Comparison of ENCODE assay signal across 1 cellular context in the genomic region with DNA sequence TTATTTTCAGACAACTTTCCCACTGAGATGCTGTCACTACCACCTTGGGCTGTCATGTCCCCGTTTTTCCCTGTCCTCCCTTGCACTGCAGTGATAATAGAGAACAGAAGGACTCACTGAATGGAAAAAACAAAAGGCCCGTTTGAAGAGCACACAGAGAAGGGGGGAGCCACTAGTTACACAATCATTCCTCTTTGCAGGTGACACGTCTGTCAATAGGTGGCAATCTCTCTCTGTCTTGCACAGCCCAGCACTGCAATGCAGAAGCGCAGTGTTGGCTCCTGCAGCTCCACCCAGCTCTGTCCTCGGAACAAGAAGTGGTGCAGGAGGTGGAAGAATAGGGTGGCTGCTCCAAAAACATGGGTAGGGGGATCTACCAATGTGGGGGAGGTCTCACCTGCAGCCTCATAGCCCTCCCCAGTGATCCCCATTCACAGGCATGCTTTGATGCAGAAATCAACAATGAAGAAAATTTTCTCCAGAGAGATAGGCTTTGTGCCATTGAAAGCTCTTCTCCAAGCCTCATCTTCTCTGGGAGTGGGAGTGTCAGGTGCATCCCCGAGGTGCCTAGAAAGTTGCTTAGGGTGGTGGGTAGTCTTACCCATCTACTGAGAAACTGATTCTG.
TF ChIP-seq lines count a peak whose summit lies in the region.

No MANE protein-coding gene starts in this region.

TF ChIP-seq in HepG2, 621 proteins besides CTCF, POLR2A, EP300 and RAD21 (continued from another document):
- no peak for TF ChIP-seq MZF1 (CRISPR knock-in tag; IDR thresholded peaks at IDR 0.05; ENCODE audit: borderline replicate concordance)
- no peak for TF ChIP-seq ZBTB21 (CRISPR knock-in tag; IDR thresholded peaks at IDR 0.05)
- TF ChIP-seq KAT8 (CRISPR knock-in tag; IDR thresholded peaks at IDR 0.05) = no peak; the same call in 1 of the 2 replicates
- no peak for TF ChIP-seq TAF15 (IDR thresholded peaks at IDR 0.05; ENCODE audit: low read depth, low read length, poor library complexity, severe bottlenecking)
- no peak for TF ChIP-seq ZNF546 (CRISPR knock-in tag; conservative IDR thresholded peaks at IDR 0.05)
- no peak for TF ChIP-seq ELF1 (CRISPR knock-in tag; IDR thresholded peaks at IDR 0.05)
- TF ChIP-seq, protein P1, sequence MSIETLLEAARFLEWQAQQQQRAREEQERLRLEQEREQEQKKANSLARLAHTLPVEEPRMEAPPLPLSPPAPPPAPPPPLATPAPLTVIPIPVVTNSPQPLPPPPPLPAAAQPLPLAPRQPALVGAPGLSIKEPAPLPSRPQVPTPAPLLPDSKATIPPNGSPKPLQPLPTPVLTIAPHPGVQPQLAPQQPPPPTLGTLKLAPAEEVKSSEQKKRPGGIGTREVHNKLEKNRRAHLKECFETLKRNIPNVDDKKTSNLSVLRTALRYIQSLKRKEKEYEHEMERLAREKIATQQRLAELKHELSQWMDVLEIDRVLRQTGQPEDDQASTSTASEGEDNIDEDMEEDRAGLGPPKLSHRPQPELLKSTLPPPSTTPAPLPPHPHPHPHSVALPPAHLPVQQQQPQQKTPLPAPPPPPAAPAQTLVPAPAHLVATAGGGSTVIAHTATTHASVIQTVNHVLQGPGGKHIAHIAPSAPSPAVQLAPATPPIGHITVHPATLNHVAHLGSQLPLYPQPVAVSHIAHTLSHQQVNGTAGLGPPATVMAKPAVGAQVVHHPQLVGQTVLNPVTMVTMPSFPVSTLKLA (IDR thresholded peaks at IDR 0.05) = no peak
- TF ChIP-seq, protein P2, sequence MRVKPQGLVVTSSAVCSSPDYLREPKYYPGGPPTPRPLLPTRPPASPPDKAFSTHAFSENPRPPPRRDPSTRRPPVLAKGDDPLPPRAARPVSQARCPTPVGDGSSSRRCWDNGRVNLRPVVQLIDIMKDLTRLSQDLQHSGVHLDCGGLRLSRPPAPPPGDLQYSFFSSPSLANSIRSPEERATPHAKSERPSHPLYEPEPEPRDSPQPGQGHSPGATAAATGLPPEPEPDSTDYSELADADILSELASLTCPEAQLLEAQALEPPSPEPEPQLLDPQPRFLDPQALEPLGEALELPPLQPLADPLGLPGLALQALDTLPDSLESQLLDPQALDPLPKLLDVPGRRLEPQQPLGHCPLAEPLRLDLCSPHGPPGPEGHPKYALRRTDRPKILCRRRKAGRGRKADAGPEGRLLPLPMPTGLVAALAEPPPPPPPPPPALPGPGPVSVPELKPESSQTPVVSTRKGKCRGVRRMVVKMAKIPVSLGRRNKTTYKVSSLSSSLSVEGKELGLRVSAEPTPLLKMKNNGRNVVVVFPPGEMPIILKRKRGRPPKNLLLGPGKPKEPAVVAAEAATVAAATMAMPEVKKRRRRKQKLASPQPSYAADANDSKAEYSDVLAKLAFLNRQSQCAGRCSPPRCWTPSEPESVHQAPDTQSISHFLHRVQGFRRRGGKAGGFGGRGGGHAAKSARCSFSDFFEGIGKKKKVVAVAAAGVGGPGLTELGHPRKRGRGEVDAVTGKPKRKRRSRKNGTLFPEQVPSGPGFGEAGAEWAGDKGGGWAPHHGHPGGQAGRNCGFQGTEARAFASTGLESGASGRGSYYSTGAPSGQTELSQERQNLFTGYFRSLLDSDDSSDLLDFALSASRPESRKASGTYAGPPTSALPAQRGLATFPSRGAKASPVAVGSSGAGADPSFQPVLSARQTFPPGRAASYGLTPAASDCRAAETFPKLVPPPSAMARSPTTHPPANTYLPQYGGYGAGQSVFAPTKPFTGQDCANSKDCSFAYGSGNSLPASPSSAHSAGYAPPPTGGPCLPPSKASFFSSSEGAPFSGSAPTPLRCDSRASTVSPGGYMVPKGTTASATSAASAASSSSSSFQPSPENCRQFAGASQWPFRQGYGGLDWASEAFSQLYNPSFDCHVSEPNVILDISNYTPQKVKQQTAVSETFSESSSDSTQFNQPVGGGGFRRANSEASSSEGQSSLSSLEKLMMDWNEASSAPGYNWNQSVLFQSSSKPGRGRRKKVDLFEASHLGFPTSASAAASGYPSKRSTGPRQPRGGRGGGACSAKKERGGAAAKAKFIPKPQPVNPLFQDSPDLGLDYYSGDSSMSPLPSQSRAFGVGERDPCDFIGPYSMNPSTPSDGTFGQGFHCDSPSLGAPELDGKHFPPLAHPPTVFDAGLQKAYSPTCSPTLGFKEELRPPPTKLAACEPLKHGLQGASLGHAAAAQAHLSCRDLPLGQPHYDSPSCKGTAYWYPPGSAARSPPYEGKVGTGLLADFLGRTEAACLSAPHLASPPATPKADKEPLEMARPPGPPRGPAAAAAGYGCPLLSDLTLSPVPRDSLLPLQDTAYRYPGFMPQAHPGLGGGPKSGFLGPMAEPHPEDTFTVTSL (CRISPR knock-in tag; IDR thresholded peaks at IDR 0.05; ENCODE audit: borderline replicate concordance) = peak; percentile 22; the same call in 1 of the 2 replicates
- TF ChIP-seq ZC3H4 (CRISPR knock-in tag; IDR thresholded peaks at IDR 0.05; ENCODE audit: borderline replicate concordance) = no peak
- no peak for TF ChIP-seq NRL (CRISPR knock-in tag; IDR thresholded peaks at IDR 0.05; ENCODE audit: borderline replicate concordance)
- TF ChIP-seq HDAC1 (CRISPR knock-in tag; IDR thresholded peaks at IDR 0.05) = no peak
- TF ChIP-seq, protein P3, sequence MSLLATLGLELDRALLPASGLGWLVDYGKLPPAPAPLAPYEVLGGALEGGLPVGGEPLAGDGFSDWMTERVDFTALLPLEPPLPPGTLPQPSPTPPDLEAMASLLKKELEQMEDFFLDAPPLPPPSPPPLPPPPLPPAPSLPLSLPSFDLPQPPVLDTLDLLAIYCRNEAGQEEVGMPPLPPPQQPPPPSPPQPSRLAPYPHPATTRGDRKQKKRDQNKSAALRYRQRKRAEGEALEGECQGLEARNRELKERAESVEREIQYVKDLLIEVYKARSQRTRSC (CRISPR knock-in tag; IDR thresholded peaks at IDR 0.05; ENCODE audit: low read depth) = no peak
- TF ChIP-seq SIX1 (CRISPR knock-in tag; IDR thresholded peaks at IDR 0.05; ENCODE audit: borderline replicate concordance) = no peak
- TF ChIP-seq ZSCAN12 (CRISPR knock-in tag; IDR thresholded peaks at IDR 0.05) = no peak
- no peak for TF ChIP-seq ZNF773 (CRISPR knock-in tag; IDR thresholded peaks at IDR 0.05; ENCODE audit: borderline replicate concordance)
- TF ChIP-seq ETV6 (CRISPR knock-in tag; conservative IDR thresholded peaks at IDR 0.05) = no peak
- no peak for TF ChIP-seq SP1 (IDR thresholded peaks at IDR 0.05)
- no peak for TF ChIP-seq SP1 (CRISPR knock-in tag; IDR thresholded peaks at IDR 0.05)
- TF ChIP-seq, protein P4, sequence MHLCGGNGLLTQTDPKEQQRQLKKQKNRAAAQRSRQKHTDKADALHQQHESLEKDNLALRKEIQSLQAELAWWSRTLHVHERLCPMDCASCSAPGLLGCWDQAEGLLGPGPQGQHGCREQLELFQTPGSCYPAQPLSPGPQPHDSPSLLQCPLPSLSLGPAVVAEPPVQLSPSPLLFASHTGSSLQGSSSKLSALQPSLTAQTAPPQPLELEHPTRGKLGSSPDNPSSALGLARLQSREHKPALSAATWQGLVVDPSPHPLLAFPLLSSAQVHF (CRISPR knock-in tag; IDR thresholded peaks at IDR 0.05) = no peak
- TF ChIP-seq CHCHD3 (CRISPR knock-in tag; IDR thresholded peaks at IDR 0.05) = no peak
- TF ChIP-seq MAFG (CRISPR knock-in tag; IDR thresholded peaks at IDR 0.05) = no peak
- TF ChIP-seq SP140L (CRISPR knock-in tag; IDR thresholded peaks at IDR 0.05; ENCODE audit: borderline replicate concordance) = no peak
- TF ChIP-seq, protein P5, sequence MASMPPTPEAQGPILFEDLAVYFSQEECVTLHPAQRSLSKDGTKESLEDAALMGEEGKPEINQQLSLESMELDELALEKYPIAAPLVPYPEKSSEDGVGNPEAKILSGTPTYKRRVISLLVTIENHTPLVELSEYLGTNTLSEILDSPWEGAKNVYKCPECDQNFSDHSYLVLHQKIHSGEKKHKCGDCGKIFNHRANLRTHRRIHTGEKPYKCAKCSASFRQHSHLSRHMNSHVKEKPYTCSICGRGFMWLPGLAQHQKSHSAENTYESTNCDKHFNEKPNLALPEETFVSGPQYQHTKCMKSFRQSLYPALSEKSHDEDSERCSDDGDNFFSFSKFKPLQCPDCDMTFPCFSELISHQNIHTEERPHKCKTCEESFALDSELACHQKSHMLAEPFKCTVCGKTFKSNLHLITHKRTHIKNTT (CRISPR knock-in tag; IDR thresholded peaks at IDR 0.05) = no peak
- no peak for TF ChIP-seq SMAD1 (CRISPR knock-in tag; IDR thresholded peaks at IDR 0.05; ENCODE audit: borderline replicate concordance, low read depth)
- TF ChIP-seq, protein P6, sequence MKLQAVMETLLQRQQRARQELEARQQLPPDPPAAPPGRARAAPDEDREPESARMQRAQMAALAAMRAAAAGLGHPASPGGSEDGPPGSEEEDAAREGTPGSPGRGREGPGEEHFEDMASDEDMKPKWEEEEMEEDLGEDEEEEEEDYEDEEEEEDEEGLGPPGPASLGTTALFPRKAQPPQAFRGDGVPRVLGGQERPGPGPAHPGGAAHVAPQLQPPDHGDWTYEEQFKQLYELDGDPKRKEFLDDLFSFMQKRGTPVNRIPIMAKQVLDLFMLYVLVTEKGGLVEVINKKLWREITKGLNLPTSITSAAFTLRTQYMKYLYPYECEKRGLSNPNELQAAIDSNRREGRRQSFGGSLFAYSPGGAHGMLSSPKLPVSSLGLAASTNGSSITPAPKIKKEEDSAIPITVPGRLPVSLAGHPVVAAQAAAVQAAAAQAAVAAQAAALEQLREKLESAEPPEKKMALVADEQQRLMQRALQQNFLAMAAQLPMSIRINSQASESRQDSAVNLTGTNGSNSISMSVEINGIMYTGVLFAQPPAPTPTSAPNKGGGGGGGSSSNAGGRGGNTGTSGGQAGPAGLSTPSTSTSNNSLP (IDR thresholded peaks at IDR 0.05; ENCODE audit: low read depth, low read length) = no peak
- TF ChIP-seq MTA3 (CRISPR knock-in tag; IDR thresholded peaks at IDR 0.05) = no peak
- TF ChIP-seq HMG20B (CRISPR knock-in tag; conservative IDR thresholded peaks at IDR 0.05) = no peak
- TF ChIP-seq ZNF850 (CRISPR knock-in tag; conservative IDR thresholded peaks at IDR 0.05) = no peak
- TF ChIP-seq HNRNPLL (IDR thresholded peaks at IDR 0.05; ENCODE audit: low read depth, low read length, poor library complexity, severe bottlenecking) = no peak
- no peak for TF ChIP-seq ZNF644 (CRISPR knock-in tag; IDR thresholded peaks at IDR 0.05; ENCODE audit: low read depth)
- no peak for TF ChIP-seq SUZ12 (IDR thresholded peaks at IDR 0.05; ENCODE audit: low read depth, low read length)
- no peak for TF ChIP-seq ZNF570 (CRISPR knock-in tag; IDR thresholded peaks at IDR 0.05; ENCODE audit: borderline replicate concordance)
- no peak for TF ChIP-seq ZBTB1 (CRISPR knock-in tag; IDR thresholded peaks at IDR 0.05; ENCODE audit: borderline replicate concordance)
- no peak for TF ChIP-seq JUNB (CRISPR knock-in tag; IDR thresholded peaks at IDR 0.05; ENCODE audit: borderline replicate concordance)
- TF ChIP-seq, protein P7, sequence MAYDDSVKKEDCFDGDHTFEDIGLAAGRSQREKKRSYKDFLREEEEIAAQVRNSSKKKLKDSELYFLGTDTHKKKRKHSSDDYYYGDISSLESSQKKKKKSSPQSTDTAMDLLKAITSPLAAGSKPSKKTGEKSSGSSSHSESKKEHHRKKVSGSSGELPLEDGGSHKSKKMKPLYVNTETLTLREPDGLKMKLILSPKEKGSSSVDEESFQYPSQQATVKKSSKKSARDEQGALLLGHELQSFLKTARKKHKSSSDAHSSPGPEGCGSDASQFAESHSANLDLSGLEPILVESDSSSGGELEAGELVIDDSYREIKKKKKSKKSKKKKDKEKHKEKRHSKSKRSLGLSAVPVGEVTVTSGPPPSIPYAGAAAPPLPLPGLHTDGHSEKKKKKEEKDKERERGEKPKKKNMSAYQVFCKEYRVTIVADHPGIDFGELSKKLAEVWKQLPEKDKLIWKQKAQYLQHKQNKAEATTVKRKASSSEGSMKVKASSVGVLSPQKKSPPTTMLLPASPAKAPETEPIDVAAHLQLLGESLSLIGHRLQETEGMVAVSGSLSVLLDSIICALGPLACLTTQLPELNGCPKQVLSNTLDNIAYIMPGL (CRISPR knock-in tag; IDR thresholded peaks at IDR 0.05; ENCODE audit: borderline replicate concordance in 1 of 2, low read depth in 1 of 2) = peak; percentile 77 to 85
- no peak for TF ChIP-seq HOXA5 (CRISPR knock-in tag; IDR thresholded peaks at IDR 0.05)
